18 cellular contexts compared by ENCODE assay signal in the genomic region with DNA sequence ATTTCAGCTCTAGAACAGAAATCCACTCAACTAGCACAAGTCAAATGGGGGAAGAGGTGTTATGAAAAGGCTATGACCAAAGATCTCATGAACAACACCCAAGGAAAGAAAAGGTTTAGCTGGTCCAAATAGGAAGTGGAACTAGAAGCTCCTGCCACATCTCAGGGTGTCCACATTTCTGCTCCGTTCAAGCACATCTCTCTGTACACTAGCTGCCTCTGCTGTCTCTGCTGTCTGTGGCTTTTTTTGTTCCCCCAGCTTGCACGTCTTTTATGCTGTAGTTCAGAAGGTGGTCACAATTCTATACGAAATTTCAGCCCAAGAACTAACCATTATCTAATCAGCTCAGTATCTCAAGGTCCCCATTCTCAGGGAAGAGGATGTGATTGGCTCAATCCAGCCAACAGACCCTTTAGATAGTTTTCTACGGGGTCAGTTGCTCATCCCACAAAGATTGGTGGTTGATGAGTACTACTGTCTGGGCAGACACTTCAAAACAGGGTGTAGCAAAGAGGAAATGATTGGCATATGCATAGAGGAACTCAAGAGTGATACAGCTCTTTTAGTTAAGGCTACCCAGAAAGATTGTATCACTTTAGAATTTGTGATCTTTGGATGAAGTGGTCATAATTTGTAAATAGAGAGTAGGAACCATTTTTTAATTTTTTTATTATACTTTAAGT. TPM values are rescaled to one million over a fixed set of nuclear protein-coding genes. Genes with fewer than 3 reads are reported as not detected.
DNase-seq lines count a peak whose midpoint lies in the region; ATAC-seq and TF ChIP-seq lines count a peak whose summit lies in the region.
"Had no signal": no experiment of that assay in that cellular context is flagged by ENCODE, and none has a peak within 500 bp of the region (broad histone marks: within the 10 kb centered on the region; RNA-seq: fewer than 3 reads in every experiment).

No MANE protein-coding gene starts in this region.

- no peaks in the 10 kb centered on the region for H3K9me3 Mint-ChIP-seq in natural killer cell
- H3K9me3 Mint-ChIP-seq: activated naive CD4-positive, alpha-beta T cell treated with anti-CD3 and anti-CD28 coated beads, Interleukin-2, amount 50 U/mL, for 24 hours had no signal

- H3K36me3 ChIP-seq in BE2C = no peaks in the 10 kb centered on the region
- H3K36me3 ChIP-seq: brain microvascular endothelial cell, suprapubic skin had no signal

- intact Hi-C loops in natural killer cell (cut with micrococcal nuclease) (no loop called here), sciatic nerve (cut with DNase I) (no loop called here)

- no peak for DNase-seq in T-helper 17 cell
- DNase-seq in natural killer cell = no peak
- DNase-seq in activated CD4-positive, CD25-positive, alpha-beta regulatory T cell (lab: John Stamatoyannopoulos, UW) = no peak
- DNase-seq in sciatic nerve (ENCODE audit: low spot score) = no peak
- no peak for DNase-seq in BE2C
- DNase-seq: activated CD4-positive, alpha-beta T cell treated with anti-CD3 and anti-CD28 coated beads, Interleukin-2, amount 50 U/mL, for 1 hour; brain microvascular endothelial cell; H9; hypothalamus; NCI-H1417 treated with DMSO at 0.1 percent for 48 hours; NCI-H69; posterior cingulate gyrus; stimulated activated CD4-positive, alpha-beta T cell treated with anti-CD3 and anti-CD28 coated beads, Interleukin-4, amount 100 ng/mL, for 1 hour; T1000 had no signal

- peak; percentile 40 for ATAC-seq in GM18498 (IDR thresholded peaks at IDR 0.05; ENCODE audit: unreplicated experiment)
- peak; percentile 67 for ATAC-seq in GM21447 (IDR thresholded peaks at IDR 0.05; ENCODE audit: unreplicated experiment)
- peak; percentile 25 for ATAC-seq in T-helper 17 cell
- ATAC-seq in natural killer cell = peak in 2 of 3 donors; percentile 59 to 86
- no peak for ATAC-seq in sciatic nerve

- H3K4me1 ChIP-seq in BE2C = peaks cover 5% of the 10 kb centered on the region
- H3K4me1 ChIP-seq: suprapubic skin had no signal

- no peaks in the 10 kb centered on the region for H3K36me3 Mint-ChIP-seq in T-helper 17 cell (ENCODE audit: low read depth)
- no peaks in the 10 kb centered on the region for H3K36me3 Mint-ChIP-seq in natural killer cell

- H3K27ac Mint-ChIP-seq in T-helper 17 cell (no peak overlapping the region), natural killer cell (peak overlapping the region in 1 of 2 donors; percentile 22)
- H3K27ac Mint-ChIP-seq: activated naive CD4-positive, alpha-beta T cell treated with anti-CD3 and anti-CD28 coated beads, Interleukin-2, amount 50 U/mL, for 24 hours; H9 had no signal

- no peak overlapping the region for H3K4me3 ChIP-seq in BE2C (ENCODE audit: low read depth, low read length)
- H3K4me3 ChIP-seq: suprapubic skin had no signal

- H3K27me3 ChIP-seq in BE2C = no peaks in the 10 kb centered on the region
- H3K27me3 ChIP-seq: brain microvascular endothelial cell, suprapubic skin had no signal

- no peak for TF ChIP-seq CTCF in natural killer cell (IDR thresholded peaks at IDR 0.05)
- no peak for TF ChIP-seq CTCF in BE2C (IDR thresholded peaks at IDR 0.05; ENCODE audit: low read depth, low read length)

- peaks cover 5% of the 10 kb centered on the region for H3K27me3 Mint-ChIP-seq in T-helper 17 cell
- no peaks in the 10 kb centered on the region for H3K27me3 Mint-ChIP-seq in natural killer cell (ENCODE audit: low read depth in 2 of 2)
- H3K27me3 Mint-ChIP-seq: activated naive CD4-positive, alpha-beta T cell treated with anti-CD3 and anti-CD28 coated beads, Interleukin-2, amount 50 U/mL, for 24 hours had no signal

- H3K9me3 ChIP-seq in T-helper 17 cell (ENCODE audit: control insufficient read depth, low read length, poor library complexity, severe bottlenecking) (no peaks in the 10 kb centered on the region), BE2C (no peaks in the 10 kb centered on the region)
- H3K9me3 ChIP-seq: suprapubic skin had no signal

- H3K4me1 Mint-ChIP-seq in T-helper 17 cell (peaks cover 3% of the 10 kb centered on the region), natural killer cell (peaks cover 11 to 21% of the 10 kb centered on the region in 2 donors)

- H3K4me3 Mint-ChIP-seq in T-helper 17 cell (no peak overlapping the region), natural killer cell (no peak overlapping the region)
- H3K4me3 Mint-ChIP-seq: activated naive CD4-positive, alpha-beta T cell treated with anti-CD3 and anti-CD28 coated beads, Interleukin-2, amount 50 U/mL, for 24 hours; H9 had no signal

RNA-seq across cellular contexts. Expression of gene FANCC, which starts 44.0 kb away (rescaled TPM):
- total RNA-seq in T-helper 17 cell (1 to 10 TPM; 3.7 to 3.9 TPM), natural killer cell (10 to 100 TPM in 2 of 3 donors, 1 to 10 TPM in 1; 9.9 to 18.9 (median 12.8) TPM), sciatic nerve (13.6 TPM)
- polyA plus RNA-seq in BE2C (2012; ENCODE audit: insufficient read depth, insufficient read length, low read depth) = 10.3 TPM
